ENCODE assay signal across 33 cellular contexts in genomic region chr20:45950330-45950646, GRCh38. TPM values are rescaled to one million over a fixed set of nuclear protein-coding genes. Genes with fewer than 3 reads are reported as not detected.
DNase-seq lines count a peak whose midpoint lies in the region; ATAC-seq and TF ChIP-seq lines count a peak whose summit lies in the region.
"Had no signal": no experiment of that assay in that cellular context is flagged by ENCODE, and none has a peak within 500 bp of the region (broad histone marks: within the 10 kb centered on the region; RNA-seq: fewer than 3 reads in every experiment).

No MANE protein-coding gene starts in this region.

- H3K27ac Mint-ChIP-seq in activated T-cell treated with anti-CD3 and anti-CD28 coated beads, Interleukin-2, amount 50 U/mL, for 24 hours = peak overlapping the region; percentile 61
- peak overlapping the region; percentile 19 for H3K27ac Mint-ChIP-seq in central memory CD8-positive, alpha-beta T cell (ENCODE audit: low read depth)
- H3K27ac Mint-ChIP-seq in progenitor cell of endocrine pancreas = peak overlapping the region; percentile 29
- no peak overlapping the region for H3K27ac Mint-ChIP-seq in endodermal cell
- H3K27ac Mint-ChIP-seq: activated CD4-positive, alpha-beta T cell treated with anti-CD3 and anti-CD28 coated beads, Interleukin-2, amount 10 ng/mL, durations not matched to agents 24 days and 14 days; activated T-helper 1 cell treated with anti-CD3 and anti-CD28 coated beads, Interleukin-12 subunit alpha, Interleukin-12 subunit beta, Interleukin-2, Interleukin-4 antibody, amounts not matched to agents 30 ng/mL and 10 ng/mL and 1 ng/mL, durations not matched to agents 14 hours and 24 hours and 36 hours; dendritic cell treated with granulocyte-macrophage colony-stimulating factor and Interleukin-4, amounts not matched to agents 40 ng/mL and 50 ng/mL, for 4 days; HFFc6 had no signal

- no peak for TF ChIP-seq CTCF in HEK293 (tag by site-specific recombination; IDR thresholded peaks at IDR 0.05)
- no peak for TF ChIP-seq CTCF in progenitor cell of endocrine pancreas (IDR thresholded peaks at IDR 0.05; ENCODE audit: unreplicated experiment)
- TF ChIP-seq CTCF in left lung (IDR thresholded peaks at IDR 0.05) = no peak
- TF ChIP-seq CTCF in endodermal cell (conservative IDR thresholded peaks at IDR 0.05) = no peak

- no peaks in the 10 kb centered on the region for H3K9me2 ChIP-seq in GM23248 (ENCODE audit: insufficient read depth)

- no peak overlapping the region for H2AFZ ChIP-seq in GM23248

- POLR2A ChIA-PET in HEK293 (lab: Yijun Ruan, JAX) = interaction anchor here (0.6 to 3.8 kb wide), 7 partner anchors 7 to 20 kb away, joined by 3 to 28 read pairs (median 6); partner anchors contain the start of gene PCIF1

- H3K9me3 ChIP-seq in HEK293 (ENCODE audit: control insufficient read depth, insufficient read depth, low read depth, low read length) = no peaks in the 10 kb centered on the region
- H3K9me3 ChIP-seq in left lung = no peaks in the 10 kb centered on the region
- H3K9me3 ChIP-seq in endodermal cell (ENCODE audit: control insufficient read depth, low read length) = no peaks in the 10 kb centered on the region
- H3K9me3 ChIP-seq in GM23248 (ENCODE audit: low read depth) = no peaks in the 10 kb centered on the region
- H3K9me3 ChIP-seq: BE2C, tibial nerve had no signal

- H3K36me3 ChIP-seq in HEK293 (ENCODE audit: control insufficient read depth in 2 of 2, insufficient read depth in 1 of 2, low read length in 2 of 2) (peaks cover 4 to 89% of the 10 kb centered on the region in 2 experiments; a peak in 2 of 3 replicates), left lung (peaks cover 0 to 96% of the 10 kb centered on the region in 2 donors), endodermal cell (ENCODE audit: control insufficient read depth, insufficient read depth, low read length) (peaks cover 55% of the 10 kb centered on the region), GM23248 (ENCODE audit: low read depth) (peaks cover 19% of the 10 kb centered on the region; the same call in 1 of the 2 replicates)

- H3K4me2 ChIP-seq in GM23248 (ENCODE audit: unreplicated experiment) = no peak overlapping the region
- H3K4me2 ChIP-seq: KMS-11, smooth muscle cell had no signal

- intact Hi-C loops in left lung (cut with DNase I) = no loop called here

- peaks cover 11% of the 10 kb centered on the region for H3K4me1 Mint-ChIP-seq in activated T-cell treated with anti-CD3 and anti-CD28 coated beads, Interleukin-2, amount 50 U/mL, for 24 hours (ENCODE audit: low read depth)
- H3K4me1 Mint-ChIP-seq in activated T-cell treated with anti-CD3 and anti-CD28 coated beads, Interleukin-2, amount 50 U/mL, for 4 hours (ENCODE audit: low read depth) = peaks cover 13% of the 10 kb centered on the region
- peaks cover 25% of the 10 kb centered on the region for H3K4me1 Mint-ChIP-seq in central memory CD8-positive, alpha-beta T cell
- H3K4me1 Mint-ChIP-seq in progenitor cell of endocrine pancreas (ENCODE audit: low read depth) = no peaks in the 10 kb centered on the region
- H3K4me1 Mint-ChIP-seq in endodermal cell = no peaks in the 10 kb centered on the region

- no peaks in the 10 kb centered on the region for H3K9me3 Mint-ChIP-seq in activated T-cell treated with anti-CD3 and anti-CD28 coated beads, Interleukin-2, amount 50 U/mL, for 24 hours
- no peaks in the 10 kb centered on the region for H3K9me3 Mint-ChIP-seq in activated T-cell treated with anti-CD3 and anti-CD28 coated beads, Interleukin-2, amount 50 U/mL, for 4 hours
- no peaks in the 10 kb centered on the region for H3K9me3 Mint-ChIP-seq in central memory CD8-positive, alpha-beta T cell
- no peaks in the 10 kb centered on the region for H3K9me3 Mint-ChIP-seq in progenitor cell of endocrine pancreas (ENCODE audit: low read depth)
- H3K9me3 Mint-ChIP-seq in endodermal cell = no peaks in the 10 kb centered on the region
- H3K9me3 Mint-ChIP-seq: activated CD4-positive, alpha-beta T cell treated with anti-CD3 and anti-CD28 coated beads, Interleukin-2, amount 10 ng/mL, durations not matched to agents 24 days and 14 days; activated T-helper 1 cell treated with anti-CD3 and anti-CD28 coated beads, Interleukin-12 subunit alpha, Interleukin-12 subunit beta, Interleukin-2, Interleukin-4 antibody, amounts not matched to agents 30 ng/mL and 10 ng/mL and 1 ng/mL, durations not matched to agents 14 hours and 24 hours and 36 hours; dendritic cell treated with granulocyte-macrophage colony-stimulating factor and Interleukin-4, amounts not matched to agents 40 ng/mL and 50 ng/mL, for 4 days; HFFc6; naive thymus-derived CD8-positive, alpha-beta T cell had no signal

- H3K36me3 Mint-ChIP-seq in activated T-cell treated with anti-CD3 and anti-CD28 coated beads, Interleukin-2, amount 50 U/mL, for 24 hours (ENCODE audit: low read depth) = peaks cover 93% of the 10 kb centered on the region
- peaks cover 24% of the 10 kb centered on the region for H3K36me3 Mint-ChIP-seq in activated T-cell treated with anti-CD3 and anti-CD28 coated beads, Interleukin-2, amount 50 U/mL, for 4 hours (ENCODE audit: insufficient read depth)
- peaks cover 46% of the 10 kb centered on the region for H3K36me3 Mint-ChIP-seq in central memory CD8-positive, alpha-beta T cell (ENCODE audit: insufficient read depth)
- H3K36me3 Mint-ChIP-seq in progenitor cell of endocrine pancreas (ENCODE audit: insufficient read depth) = peaks cover 5% of the 10 kb centered on the region
- H3K36me3 Mint-ChIP-seq in endodermal cell (ENCODE audit: low read depth) = peaks cover 43% of the 10 kb centered on the region

- no peaks in the 10 kb centered on the region for H3K27me3 ChIP-seq in left lung
- no peaks in the 10 kb centered on the region for H3K27me3 ChIP-seq in endodermal cell (ENCODE audit: control insufficient read depth, insufficient read depth, low read length, poor library complexity, severe bottlenecking)
- no peaks in the 10 kb centered on the region for H3K27me3 ChIP-seq in GM23248 (replicated peaks; ENCODE audit: insufficient read depth)
- H3K27me3 ChIP-seq: BE2C, tibial nerve had no signal

- no peaks in the 10 kb centered on the region for H4K20me1 ChIP-seq in GM23248 (ENCODE audit: insufficient read depth)

- no peak overlapping the region for H3K4me3 ChIP-seq in HEK293 (ENCODE audit: low read depth, low read length)
- no peak overlapping the region for H3K4me3 ChIP-seq in left lung
- no peak overlapping the region for H3K4me3 ChIP-seq in endodermal cell (ENCODE audit: low read length)
- H3K4me3 ChIP-seq in GM23248 = no peak overlapping the region
- H3K4me3 ChIP-seq: smooth muscle cell, tibial nerve had no signal

- H3K79me2 ChIP-seq in GM23248 (ENCODE audit: insufficient read depth) = no peaks in the 10 kb centered on the region

- H3F3A ChIP-seq in GM23248 (ENCODE audit: insufficient read depth) = peaks cover 11% of the 10 kb centered on the region; the same call in 1 of the 2 replicates

- no peaks in the 10 kb centered on the region for H3K4me1 ChIP-seq in HEK293 (ENCODE audit: control insufficient read depth, insufficient read depth, low read length)
- peaks cover 0 to 22% of the 10 kb centered on the region in 2 donors for H3K4me1 ChIP-seq in left lung
- no peaks in the 10 kb centered on the region for H3K4me1 ChIP-seq in endodermal cell (ENCODE audit: control insufficient read depth, insufficient read depth, low read length)
- peaks cover 8% of the 10 kb centered on the region; the same call in 1 of the 2 replicates for H3K4me1 ChIP-seq in GM23248 (ENCODE audit: insufficient read depth)
- H3K4me1 ChIP-seq: BE2C had no signal

- no peak for DNase-seq in activated T-cell treated with anti-CD3 and anti-CD28 coated beads, Interleukin-2, amount 50 U/mL, for 24 hours
- no peak for DNase-seq in activated T-cell treated with anti-CD3 and anti-CD28 coated beads, Interleukin-2, amount 50 U/mL, for 4 hours
- no peak for DNase-seq in central memory CD8-positive, alpha-beta T cell (ENCODE audit: low spot score in 2 of 2)
- DNase-seq in progenitor cell of endocrine pancreas (ENCODE audit: low spot score, unreplicated experiment) = no peak
- DNase-seq in left lung = no peak
- DNase-seq in endodermal cell = no peak
- no peak for DNase-seq in GM23248
- DNase-seq: activated CD4-positive, alpha-beta T cell treated with anti-CD3 and anti-CD28 coated beads, Interleukin-2, amount 10 ng/mL, durations not matched to agents 24 days and 14 days; activated naive CD4-positive, alpha-beta T cell treated with anti-CD3 and anti-CD28 coated beads, Interleukin-2, amount 50 U/mL, for 16 hours; amygdala; BE2C; DMS153; GF-D8; HFFc6; islet precursor cell; NCI-H1436; NCI-H2081 treated with DMSO at 0.1 percent for 48 hours; NCI-H446; occipital lobe; Right ventricle myocardium superior; stimulated activated CD4-positive, alpha-beta T cell treated with anti-CD3 and anti-CD28 coated beads, Interleukin-1b, Interleukin-23, amount 100 ng/mL, for 48 hours; stimulated activated CD8-positive, alpha-beta memory T cell treated with anti-CD3 and anti-CD28 coated beads, Interleukin-4, amount 100 ng/mL, for 48 hours had no signal

- in situ Hi-C loops in GM23248 (cut with MboI) = loop anchor here (10.0 kb wide), 1 partner anchor 125 kb away; the partner anchor contains the start of gene TNNC2

- WGBS in endodermal cell (ENCODE audit: insufficient coverage in 1 of 2, insufficient read length in 1 of 2), 2 experiments = 93 to 96% methylated on average over 6 to 9 of the region's 9 CpGs
- WGBS in GM23248 (ENCODE audit: low coverage in 1 of 2, low lambda C conversion rate in 2 of 2, missing lambda C conversion rate in 2 of 2), 2 experiments = 72 to 77% methylated on average over 9 of the region's 9 CpGs

- no peaks in the 10 kb centered on the region for H3K27me3 Mint-ChIP-seq in activated T-cell treated with anti-CD3 and anti-CD28 coated beads, Interleukin-2, amount 50 U/mL, for 24 hours
- H3K27me3 Mint-ChIP-seq in activated T-cell treated with anti-CD3 and anti-CD28 coated beads, Interleukin-2, amount 50 U/mL, for 4 hours (ENCODE audit: low read depth) = no peaks in the 10 kb centered on the region
- no peaks in the 10 kb centered on the region for H3K27me3 Mint-ChIP-seq in central memory CD8-positive, alpha-beta T cell
- H3K27me3 Mint-ChIP-seq in progenitor cell of endocrine pancreas = no peaks in the 10 kb centered on the region
- H3K27me3 Mint-ChIP-seq in endodermal cell (ENCODE audit: insufficient read depth) = no peaks in the 10 kb centered on the region
- H3K27me3 Mint-ChIP-seq: activated CD4-positive, alpha-beta T cell treated with anti-CD3 and anti-CD28 coated beads, Interleukin-2, amount 10 ng/mL, durations not matched to agents 24 days and 14 days; dendritic cell treated with granulocyte-macrophage colony-stimulating factor and Interleukin-4, amounts not matched to agents 40 ng/mL and 50 ng/mL, for 4 days; naive thymus-derived CD8-positive, alpha-beta T cell had no signal

- H3K4me3 Mint-ChIP-seq in activated T-cell treated with anti-CD3 and anti-CD28 coated beads, Interleukin-2, amount 50 U/mL, for 24 hours = no peak overlapping the region
- no peak overlapping the region for H3K4me3 Mint-ChIP-seq in activated T-cell treated with anti-CD3 and anti-CD28 coated beads, Interleukin-2, amount 50 U/mL, for 4 hours
- H3K4me3 Mint-ChIP-seq in central memory CD8-positive, alpha-beta T cell = no peak overlapping the region
- H3K4me3 Mint-ChIP-seq in progenitor cell of endocrine pancreas (ENCODE audit: low read depth) (no peak overlapping the region), endodermal cell (no peak overlapping the region)
- H3K4me3 Mint-ChIP-seq: activated CD4-positive, alpha-beta T cell treated with anti-CD3 and anti-CD28 coated beads, Interleukin-2, amount 10 ng/mL, durations not matched to agents 24 days and 14 days; activated T-helper 1 cell treated with anti-CD3 and anti-CD28 coated beads, Interleukin-12 subunit alpha, Interleukin-12 subunit beta, Interleukin-2, Interleukin-4 antibody, amounts not matched to agents 30 ng/mL and 10 ng/mL and 1 ng/mL, durations not matched to agents 14 hours and 24 hours and 36 hours; dendritic cell treated with granulocyte-macrophage colony-stimulating factor and Interleukin-4, amounts not matched to agents 40 ng/mL and 50 ng/mL, for 4 days; HFFc6 had no signal

- CTCF ChIA-PET in HEK293 (lab: Yijun Ruan, JAX) = interaction anchor here (0.6 to 0.8 kb wide), 3 partner anchors 10 to 61 kb away, joined by 3 read pairs; no protein-coding TSS in a partner anchor

- ATAC-seq in activated T-cell treated with anti-CD3 and anti-CD28 coated beads, Interleukin-2, amount 50 U/mL, for 4 hours = no peak
- no peak for ATAC-seq in central memory CD8-positive, alpha-beta T cell (replicated peaks; ENCODE audit: extremely low read depth, poor library complexity, severe bottlenecking)
- ATAC-seq in left lung = no peak
- ATAC-seq: naive thymus-derived CD8-positive, alpha-beta T cell had no signal

- H3K9ac ChIP-seq in endodermal cell (ENCODE audit: extremely low read depth, low read length, poor library complexity, severe bottlenecking) (no peak overlapping the region), GM23248 (no peak overlapping the region)
- H3K9ac ChIP-seq: KMS-11 had no signal

- H3K27ac ChIP-seq in HEK293 (ENCODE audit: extremely low read depth, low read depth, low read length) (no peak overlapping the region), left lung (no peak overlapping the region), endodermal cell (ENCODE audit: low read depth, low read length) (no peak overlapping the region), GM23248 (no peak overlapping the region)
- H3K27ac ChIP-seq: KMS-11, tibial nerve, VCaP had no signal

RNA-seq across cellular contexts. Expression of gene PCIF1, which starts 15.8 kb away (rescaled TPM):
- 10 to 100 TPM; 24.4 to 28.9 (median 28.4) TPM for total RNA-seq in activated T-cell treated with anti-CD3 and anti-CD28 coated beads, Interleukin-2, amount 50 U/mL, for 4 hours
- total RNA-seq in progenitor cell of endocrine pancreas = 37.8 and 38.2 TPM in 2 replicates
- 10 to 100 TPM; 26.1 to 33.0 TPM for total RNA-seq in left lung
- total RNA-seq in endodermal cell = 10 to 100 TPM; 22.0 to 34.5 TPM
- polyA plus RNA-seq in endodermal cell (2013, experiment 1 of 2) = 40.7 TPM
- 37.1 TPM for polyA plus RNA-seq in endodermal cell (2013, experiment 2 of 2)
- 4.2 and 5.3 TPM in 2 replicates for total RNA-seq in GM23248 (2014; rRNA removed; shearing (Covaris generic))
- polyA plus RNA-seq in GM23248 (2016; fragmentation: Nextera tagmentation; extraction: Ambion mirVana) = 23.8 and 24.3 TPM in 2 replicates

RNA-seq across cellular contexts. Expression of gene ZNF335, which starts 21.7 kb away (rescaled TPM):
- 10 to 100 TPM; 39.7 to 46.4 (median 41.6) TPM for total RNA-seq in activated T-cell treated with anti-CD3 and anti-CD28 coated beads, Interleukin-2, amount 50 U/mL, for 4 hours
- total RNA-seq in progenitor cell of endocrine pancreas (27.4 and 28.5 TPM in 2 replicates), left lung (10 to 100 TPM; 15.3 to 23.3 TPM), endodermal cell (10 to 100 TPM; 18.3 to 21.0 TPM)
- polyA plus RNA-seq in endodermal cell (2013, experiment 1 of 2) = 14.5 TPM
- 12.8 TPM for polyA plus RNA-seq in endodermal cell (2013, experiment 2 of 2)
- total RNA-seq in GM23248 (2014; rRNA removed; shearing (Covaris generic)) = 10.8 and 12.6 TPM in 2 replicates
- 6.0 and 6.9 TPM in 2 replicates for polyA plus RNA-seq in GM23248 (2016; fragmentation: Nextera tagmentation; extraction: Ambion mirVana)

RNA-seq across cellular contexts. Expression of gene PLTP, which starts 38.3 kb away (rescaled TPM):
- total RNA-seq in activated T-cell treated with anti-CD3 and anti-CD28 coated beads, Interleukin-2, amount 50 U/mL, for 4 hours = 1 to 10 TPM; 3.1 to 4.2 (median 3.3) TPM
- total RNA-seq in progenitor cell of endocrine pancreas (28.6 and 29.6 TPM in 2 replicates), left lung (100 to 1,000 TPM; 162 to 172 TPM), endodermal cell (100 to 1,000 TPM in 1 of 2 donors, 10 to 100 TPM in 1; 92.1 to 123 TPM)
- 92.8 TPM for polyA plus RNA-seq in endodermal cell (2013, experiment 1 of 2)
- 82.3 TPM for polyA plus RNA-seq in endodermal cell (2013, experiment 2 of 2)
- total RNA-seq in GM23248 (2014; rRNA removed; shearing (Covaris generic)) = 14.5 and 22.6 TPM in 2 replicates
- 24.4 and 25.7 TPM in 2 replicates for polyA plus RNA-seq in GM23248 (2016; fragmentation: Nextera tagmentation; extraction: Ambion mirVana)

RNA-seq across cellular contexts. Expression of gene MMP9, which starts 58.4 kb away (rescaled TPM):
- under 1 TPM in 2 of 3 donors, not detected in 1; 0.08 to 0.10 TPM for total RNA-seq in activated T-cell treated with anti-CD3 and anti-CD28 coated beads, Interleukin-2, amount 50 U/mL, for 4 hours
- total RNA-seq in progenitor cell of endocrine pancreas (not detected in 2 replicates), left lung (10 to 100 TPM in 1 of 2 donors, 1 to 10 TPM in 1; 2.5 to 25.8 TPM), endodermal cell (under 1 TPM; 0.15 to 0.29 TPM)
- polyA plus RNA-seq in endodermal cell (2013, experiment 1 of 2) = 0.32 TPM
- 0.83 TPM for polyA plus RNA-seq in endodermal cell (2013, experiment 2 of 2)
- total RNA-seq in GM23248 (2014; rRNA removed; shearing (Covaris generic)) = not detected in 2 replicates
- polyA plus RNA-seq in GM23248 (2016; fragmentation: Nextera tagmentation; extraction: Ambion mirVana) = 0.10 and 0.13 TPM in 2 replicates
- total RNA-seq: fibroblast of lung, HFFc6, occipital lobe, OCI-LY7, renal cortical epithelial cell had no signal
- polyA plus RNA-seq: fibroblast of lung; naive thymus-derived CD8-positive, alpha-beta T cell had no signal

RNA-seq across cellular contexts. Expression of gene CTSA, which starts 59.2 kb away (rescaled TPM):
- total RNA-seq in activated T-cell treated with anti-CD3 and anti-CD28 coated beads, Interleukin-2, amount 50 U/mL, for 4 hours = 10 to 100 TPM; 56.5 to 63.1 (median 57.3) TPM
- 91.3 and 92.1 TPM in 2 replicates for total RNA-seq in progenitor cell of endocrine pancreas
- 100 to 1,000 TPM; 234 to 268 TPM for total RNA-seq in left lung
- total RNA-seq in endodermal cell = 10 to 100 TPM; 70.7 to 84.8 TPM
- 38.6 TPM for polyA plus RNA-seq in endodermal cell (2013, experiment 1 of 2)
- polyA plus RNA-seq in endodermal cell (2013, experiment 2 of 2) = 34.6 TPM
- total RNA-seq in GM23248 (2014; rRNA removed; shearing (Covaris generic)) = 154 and 176 TPM in 2 replicates
- polyA plus RNA-seq in GM23248 (2016; fragmentation: Nextera tagmentation; extraction: Ambion mirVana) = 303 and 321 TPM in 2 replicates
